Comparison of ENCODE assay signal across 19 cellular contexts in genomic region chr10:106560925-106561640, GRCh38.
A peak's percentile ranks its signal among the peaks of the same experiment; 100 is the strongest.
DNase-seq lines count a peak whose midpoint lies in the region; ATAC-seq, FAIRE-seq and TF ChIP-seq lines count a peak whose summit lies in the region.
"Had no signal": no experiment of that assay in that cellular context is flagged by ENCODE, and none has a peak within 500 bp of the region (broad histone marks: within the 10 kb centered on the region; RNA-seq: fewer than 3 reads in every experiment).

No MANE protein-coding gene starts in this region.

- H3K4me1 ChIP-seq in mesendoderm (ENCODE audit: control insufficient read depth, low read depth, low read length), result no peaks in the 10 kb centered on the region
- no peaks in the 10 kb centered on the region for H3K4me1 ChIP-seq in upper lobe of left lung
- H3K4me1 ChIP-seq: HAP-1, neural progenitor cell, Peyer's patch had no signal

- H3K79me1 ChIP-seq in mesendoderm (ENCODE audit: low read length), result no peaks in the 10 kb centered on the region

- no peak for ATAC-seq in upper lobe of left lung (ENCODE audit: low FRiP score in 2 of 2)
- no peak for ATAC-seq in GM19328 (IDR thresholded peaks at IDR 0.05; ENCODE audit: unreplicated experiment)
- ATAC-seq: activated T-helper 17 cell treated with anti-CD3 and anti-CD28 coated beads, Interleukin-2, amount 50 U/mL, for 72 hours; heart right ventricle; right cardiac atrium had no signal

- no peaks in the 10 kb centered on the region for H3K79me2 ChIP-seq in mesendoderm (ENCODE audit: control insufficient read depth, insufficient read depth, low read length)

- no peaks in the 10 kb centered on the region for H3K9me3 ChIP-seq in upper lobe of left lung
- H3K9me3 ChIP-seq: HAP-1, heart right ventricle, Peyer's patch had no signal

- no peak overlapping the region for H4K5ac ChIP-seq in mesendoderm (ENCODE audit: low read length)

- no peak overlapping the region for H2AK5ac ChIP-seq in mesendoderm (ENCODE audit: low read length)

- TF ChIP-seq POLR2A in upper lobe of left lung (IDR thresholded peaks at IDR 0.05), result no peak

- H3K36me3 ChIP-seq in mesendoderm (ENCODE audit: control insufficient read depth, insufficient read depth, low read length) (no peaks in the 10 kb centered on the region), upper lobe of left lung (no peaks in the 10 kb centered on the region)
- H3K36me3 ChIP-seq: HAP-1, heart right ventricle, neural progenitor cell, Peyer's patch had no signal

- H3K56ac ChIP-seq in mesendoderm (ENCODE audit: low read length), result no peak overlapping the region

- H2BK15ac ChIP-seq in mesendoderm (replicated peaks; ENCODE audit: low read depth), result no peak overlapping the region

- POLR2A ChIA-PET in RWPE1 (lab: Yijun Ruan, JAX; ENCODE audit: low non-redundant PET), result no interaction called here

- H3K4ac ChIP-seq in mesendoderm (ENCODE audit: low read depth, low read length), result no peak overlapping the region

- H3K27ac ChIP-seq in RWPE1 (no peak overlapping the region), epithelial cell of prostate (peak overlapping the region; percentile 11), mesendoderm (ENCODE audit: low read depth, low read length) (no peak overlapping the region), upper lobe of left lung (no peak overlapping the region)
- H3K27ac ChIP-seq: coronary artery, heart right ventricle, neural progenitor cell, Peyer's patch had no signal

- CTCF ChIA-PET in RWPE1 (lab: Yijun Ruan, JAX), result interaction anchor here (0.5 to 0.6 kb wide), 2 partner anchors 10 to 11 kb away, joined by 4 to 5 read pairs; no protein-coding TSS in a partner anchor

- no peak overlapping the region for H2BK120ac ChIP-seq in mesendoderm (ENCODE audit: low read depth, low read length)

- H3K27me3 ChIP-seq in mesendoderm (ENCODE audit: insufficient read depth, low read length, poor library complexity), result no peaks in the 10 kb centered on the region
- no peaks in the 10 kb centered on the region for H3K27me3 ChIP-seq in upper lobe of left lung
- H3K27me3 ChIP-seq: heart right ventricle, neural progenitor cell, Peyer's patch had no signal

- H4K8ac ChIP-seq in mesendoderm (ENCODE audit: low read depth, low read length), result no peak overlapping the region

- TF ChIP-seq EP300 in upper lobe of left lung (IDR thresholded peaks at IDR 0.05), result no peak

- H3K18ac ChIP-seq in mesendoderm (ENCODE audit: low read length), result no peak overlapping the region

- H3K4me3 ChIP-seq in mesendoderm (ENCODE audit: low read length) (no peak overlapping the region), upper lobe of left lung (no peak overlapping the region)
- H3K4me3 ChIP-seq: coronary artery, HAP-1, heart right ventricle, neural progenitor cell, Peyer's patch had no signal

- peak; percentile 42 for DNase-seq in COLO829 (ENCODE audit: low spot score)
- peak; percentile 63 for DNase-seq in RWPE1 (ENCODE audit: low spot score)
- peak; percentile 16 for DNase-seq in epithelial cell of prostate (ENCODE audit: low read depth, low spot score)
- DNase-seq in mesendoderm, result peak; percentile 49
- DNase-seq in upper lobe of left lung, result no peak
- no peak for DNase-seq in cerebellum (ENCODE audit: low spot score)
- DNase-seq in RCC 7860 (ENCODE audit: low spot score), result no peak
- DNase-seq: AML-193, heart right ventricle, NCI-H1092 treated with DMSO at 0.1 percent for 48 hours, Peyer's patch, right cardiac atrium had no signal

- no peak overlapping the region for H2BK5ac ChIP-seq in mesendoderm (ENCODE audit: low read length)

- no peak overlapping the region for H3K4me2 ChIP-seq in mesendoderm (ENCODE audit: low read length)
- H3K4me2 ChIP-seq: neural progenitor cell had no signal

- WGBS in mesendoderm (ENCODE audit: extremely low coverage, insufficient coverage, low lambda C conversion rate), result no CpG with 5 or more reads among the region's 5 CpGs
- 81 to 96% methylated on average over 5 of the region's 5 CpGs for WGBS in upper lobe of left lung, 2 donors

- no peak overlapping the region for H3K23ac ChIP-seq in mesendoderm (ENCODE audit: low read length)

- FAIRE-seq in RCC 7860 (lab: Jason Lieb, UNC), result no peak
- FAIRE-seq: endothelial cell of umbilical vein, keratinocyte had no signal

- no peak for TF ChIP-seq CTCF in RWPE1 (conservative IDR thresholded peaks at IDR 0.05; ENCODE audit: low read depth)
- TF ChIP-seq CTCF in upper lobe of left lung (IDR thresholded peaks at IDR 0.05), result no peak

- H3K9ac ChIP-seq in mesendoderm (ENCODE audit: low read length), result no peak overlapping the region
- H3K9ac ChIP-seq: neural progenitor cell had no signal

Comparison
In these comparisons a context has a peak if more than half of its experiments do, and no peak if none do; other contexts are left out.
1. DNase-seq: peak in COLO829 (single experiment), RWPE1 (single experiment), epithelial cell of prostate (single experiment) and mesendoderm (single experiment); none in upper lobe of left lung (0 of 2), cerebellum (single experiment) and RCC 7860 (single experiment).